ENCODE assay signal across 25 cellular contexts in the genomic region with DNA sequence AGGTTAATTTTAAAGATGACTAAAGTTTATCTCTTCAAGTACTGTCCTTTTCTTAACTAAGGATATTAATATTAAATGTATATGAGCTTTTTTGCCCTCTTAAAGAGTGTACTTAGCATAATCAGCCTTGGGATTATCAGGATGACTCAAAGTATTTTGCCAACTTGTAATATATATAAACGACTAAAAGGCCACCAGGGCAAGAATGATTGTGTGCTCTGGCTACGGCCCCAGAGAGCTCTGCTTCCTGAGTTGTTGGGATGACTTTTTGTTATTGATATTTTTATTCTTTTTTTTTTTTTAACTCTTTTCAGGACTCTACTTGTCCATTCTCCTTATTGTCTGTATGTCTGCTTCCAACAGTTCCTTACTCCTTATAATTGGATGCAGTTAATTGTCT. TPM values are rescaled to one million over a fixed set of nuclear protein-coding genes. Genes with fewer than 3 reads are reported as not detected.
DNase-seq lines count a peak whose midpoint lies in the region; FAIRE-seq and TF ChIP-seq lines count a peak whose summit lies in the region.
"Had no signal": no experiment of that assay in that cellular context is flagged by ENCODE, and none has a peak within 500 bp of the region (broad histone marks: within the 10 kb centered on the region; RNA-seq: fewer than 3 reads in every experiment).

No MANE protein-coding gene starts in this region.

- BruUV-seq in endothelial cell of umbilical vein (replicated peaks; lab: Mats Ljungman, UMichigan), result no TSS peak

- H3K9me3 ChIP-seq in endothelial cell of umbilical vein (replicated peaks; ENCODE audit: control insufficient read depth, insufficient read depth, low read length) (no peaks in the 10 kb centered on the region), smooth muscle cell (replicated peaks; ENCODE audit: low read depth) (no peaks in the 10 kb centered on the region)
- H3K9me3 ChIP-seq: BE2C, BLaER1 had no signal

- intact Hi-C loops in endothelial cell of umbilical vein (cut with micrococcal nuclease), result no loop called here

- peak; percentile 76 for DNase-seq in endothelial cell of umbilical vein (ENCODE audit: low read depth, low spot score)
- DNase-seq in smooth muscle cell (lab: John Stamatoyannopoulos, UW; ENCODE audit: unreplicated experiment), result no peak
- DNase-seq in NCI-H510A treated with DMSO at 0.1 percent for 48 hours (lab: John Stamatoyannopoulos, UW), result no peak
- DNase-seq in GM12891 (ENCODE audit: insufficient read length, low spot score), result no peak
- no peak for DNase-seq in activated T-cell treated with anti-CD3 and anti-CD28 coated beads for 4 hours
- DNase-seq: 8988T; ACHN; BE2C; C1 segment of cervical spinal cord; CD4-positive, alpha-beta memory T cell; CD4-positive, CD25-positive, alpha-beta regulatory T cell; CD8-positive, alpha-beta memory T cell; COR-L47; DMS 273 treated with DMSO at 0.1 percent for 48 hours; DMS153; DMS53; DMS79; DND-41; EL; GDM1 had no signal

- POLR2A ChIA-PET in endothelial cell of umbilical vein (lab: Charles Lee), result no interaction called here

- H3K9me1 ChIP-seq in endothelial cell of umbilical vein (replicated peaks; ENCODE audit: control insufficient read depth, extremely low read depth, insufficient read depth, low read length), result no peaks in the 10 kb centered on the region

- no peak overlapping the region for H2AFZ ChIP-seq in endothelial cell of umbilical vein (ENCODE audit: low read depth, low read length)
- H2AFZ ChIP-seq in smooth muscle cell (ENCODE audit: low read depth), result no peak overlapping the region

- no peaks in the 10 kb centered on the region for H3K79me2 ChIP-seq in endothelial cell of umbilical vein (ENCODE audit: control insufficient read depth, insufficient read depth, low read length)
- H3K79me2 ChIP-seq in smooth muscle cell (ENCODE audit: low read depth), result no peaks in the 10 kb centered on the region

- WGBS in smooth muscle cell (ENCODE audit: low lambda C conversion rate), result 24% methylated on average over 2 of the region's 2 CpGs

- H3K27me3 ChIP-seq in endothelial cell of umbilical vein (ENCODE audit: control insufficient read depth in 2 of 2, insufficient read depth in 2 of 2, low read length in 2 of 2) (no peaks in the 10 kb centered on the region), smooth muscle cell (ENCODE audit: low read depth) (no peaks in the 10 kb centered on the region)
- H3K27me3 ChIP-seq: BE2C, BLaER1 had no signal

- H3K4me3 ChIP-seq in endothelial cell of umbilical vein (replicated peaks in 1 of 3; ENCODE audit: insufficient read depth in 1 of 3, low read depth in 1 of 3, low read length in 3 of 3) (no peak overlapping the region), smooth muscle cell (no peak overlapping the region)
- H3K4me3 ChIP-seq: BLaER1, GM12878 had no signal

- H3K27ac ChIP-seq in VCaP (peak overlapping the region; percentile 30), endothelial cell of umbilical vein (ENCODE audit: insufficient read depth, low read depth, low read length) (no peak overlapping the region), smooth muscle cell (ENCODE audit: low read depth) (no peak overlapping the region)
- H3K27ac ChIP-seq: BLaER1 had no signal

- H3K36me3 ChIP-seq in endothelial cell of umbilical vein (ENCODE audit: control insufficient read depth in 2 of 2, extremely low read depth in 1 of 2, insufficient read depth in 2 of 2, low read length in 2 of 2) (no peaks in the 10 kb centered on the region), smooth muscle cell (ENCODE audit: low read depth) (no peaks in the 10 kb centered on the region)
- H3K36me3 ChIP-seq: BE2C, BLaER1 had no signal

- no peaks in the 10 kb centered on the region for H4K20me1 ChIP-seq in endothelial cell of umbilical vein (replicated peaks; ENCODE audit: control insufficient read depth, extremely low read depth, insufficient read depth, low read length)
- H4K20me1 ChIP-seq in smooth muscle cell (ENCODE audit: low read depth), result no peaks in the 10 kb centered on the region
- H4K20me1 ChIP-seq: BLaER1 had no signal

- H3K4me1 ChIP-seq in endothelial cell of umbilical vein (ENCODE audit: control insufficient read depth, extremely low read depth, insufficient read depth, low read length) (peaks cover 7% of the 10 kb centered on the region), smooth muscle cell (ENCODE audit: low read depth) (no peaks in the 10 kb centered on the region)
- H3K4me1 ChIP-seq: BE2C, BLaER1 had no signal

- H3F3A ChIP-seq in smooth muscle cell (ENCODE audit: low read depth), result no peaks in the 10 kb centered on the region

- no peak overlapping the region for H3K4me2 ChIP-seq in endothelial cell of umbilical vein (ENCODE audit: insufficient read depth, low read length)
- H3K4me2 ChIP-seq in smooth muscle cell, result peak overlapping the region; percentile 52
- H3K4me2 ChIP-seq: BLaER1 had no signal

- dilution Hi-C loops in endothelial cell of umbilical vein (cut with MboI; ENCODE audit: extremely low pct_ligation_motif_present, low sequenced_read_pairs), result no loop called here

- no peak for TF ChIP-seq POLR2A in endothelial cell of umbilical vein (IDR thresholded peaks at IDR 0.05; ENCODE audit: low read depth, low read length)
- TF ChIP-seq POLR2A in GM12891 (IDR thresholded peaks at IDR 0.05; ENCODE audit: low read depth, low read length), result no peak

- FAIRE-seq in endothelial cell of umbilical vein (lab: Jason Lieb, UNC) (peak; percentile 42), GM12891 (lab: Jason Lieb, UNC) (no peak)
- FAIRE-seq: A204.1, GM12878 had no signal

- CTCF ChIA-PET in endothelial cell of umbilical vein (lab: Charles Lee), result interaction anchor here (0.9 to 1.3 kb wide), 3 partner anchors 18 to 21 kb away, joined by 3 to 6 read pairs (median 5); no protein-coding TSS in a partner anchor

- H3K9ac ChIP-seq in endothelial cell of umbilical vein (replicated peaks; ENCODE audit: extremely low read depth, insufficient read depth, low read length) (no peak overlapping the region), smooth muscle cell (ENCODE audit: low read depth) (no peak overlapping the region)
- H3K9ac ChIP-seq: BLaER1 had no signal

- TF ChIP-seq CTCF in VCaP (conservative IDR thresholded peaks at IDR 0.05) (no peak), endothelial cell of umbilical vein (IDR thresholded peaks at IDR 0.05; ENCODE audit: extremely low read depth in 1 of 2, insufficient read depth in 1 of 2, low read depth in 1 of 2, low read length in 2 of 2) (no peak), smooth muscle cell (IDR thresholded peaks at IDR 0.05; ENCODE audit: borderline replicate concordance, insufficient read depth, poor library complexity, severe bottlenecking) (no peak)

TF ChIP-seq in endothelial cell of umbilical vein, 7 proteins besides CTCF, POLR2A, EP300 and RAD21:
- TF ChIP-seq MYC (IDR thresholded peaks at IDR 0.05; ENCODE audit: low read depth, low read length) (no peak), GATA2 (IDR thresholded peaks at IDR 0.05; ENCODE audit: insufficient read depth, insufficient read length, low read depth, low read length) (peak; percentile 15), EZH2 (IDR thresholded peaks at IDR 0.05; ENCODE audit: borderline replicate concordance, low read depth, low read length, severe bottlenecking) (no peak), POLR2AphosphoS5 (IDR thresholded peaks at IDR 0.05; ENCODE audit: insufficient read depth, low read depth, low read length) (no peak), FOS (IDR thresholded peaks at IDR 0.05; ENCODE audit: borderline replicate concordance, insufficient read depth, low read length) (peak; percentile 5)
TF ChIP-seq in endothelial cell of umbilical vein: peak in this region for 2.

TF ChIP-seq in GM12891, 5 proteins besides CTCF, POLR2A, EP300 and RAD21:
- TF ChIP-seq PAX5 (IDR thresholded peaks at IDR 0.05; ENCODE audit: insufficient read depth, low read length, severe bottlenecking) (no peak), SPI1 (IDR thresholded peaks at IDR 0.05; ENCODE audit: low read depth, low read length) (no peak), POU2F2 (IDR thresholded peaks at IDR 0.05; ENCODE audit: low read depth, low read length) (no peak)

RNA-seq across cellular contexts. Expression of a gene that starts 14.8 kb away (rescaled TPM):
- not detected in 2 replicates for total RNA-seq in endothelial cell of umbilical vein
- polyA plus RNA-seq in endothelial cell of umbilical vein, result not detected in 2 replicates
- 0.08 TPM in 1 of 2 replicates, not detected in the other for polyA plus RNA-seq in endothelial cell of umbilical vein (2011; cell fraction: cytosol; rRNA removed)
- polyA plus RNA-seq in endothelial cell of umbilical vein (2011; cell fraction: nucleus; rRNA removed), result not detected in 2 replicates
- not detected in 2 replicates for polyA plus RNA-seq in endothelial cell of umbilical vein (2012)
- polyA minus RNA-seq in endothelial cell of umbilical vein, result not detected in 2 replicates
- not detected for polyA minus RNA-seq in endothelial cell of umbilical vein (2011; cell fraction: cytosol; rRNA and poly(A)+ RNA removed)
- polyA minus RNA-seq in endothelial cell of umbilical vein (2011; cell fraction: nucleus; rRNA and poly(A)+ RNA removed), result not detected in 2 replicates
- 3.0 and 3.4 TPM in 2 replicates for total RNA-seq in smooth muscle cell
- polyA plus RNA-seq in smooth muscle cell, result 0.33 and 0.40 TPM in 2 replicates
- polyA plus RNA-seq in GM12891 (2012; ENCODE audit: low read depth, missing spikeins), result not detected
- total RNA-seq: CD4-positive, alpha-beta memory T cell; CD4-positive, CD25-positive, alpha-beta regulatory T cell; CD8-positive, alpha-beta memory T cell had no signal
- polyA plus RNA-seq: CD14-positive monocyte; CD4-positive, alpha-beta memory T cell; CD4-positive, CD25-positive, alpha-beta regulatory T cell; CD8-positive, alpha-beta memory T cell; GM12878 had no signal
